1 cellular context compared by ENCODE assay signal in the genomic region with DNA sequence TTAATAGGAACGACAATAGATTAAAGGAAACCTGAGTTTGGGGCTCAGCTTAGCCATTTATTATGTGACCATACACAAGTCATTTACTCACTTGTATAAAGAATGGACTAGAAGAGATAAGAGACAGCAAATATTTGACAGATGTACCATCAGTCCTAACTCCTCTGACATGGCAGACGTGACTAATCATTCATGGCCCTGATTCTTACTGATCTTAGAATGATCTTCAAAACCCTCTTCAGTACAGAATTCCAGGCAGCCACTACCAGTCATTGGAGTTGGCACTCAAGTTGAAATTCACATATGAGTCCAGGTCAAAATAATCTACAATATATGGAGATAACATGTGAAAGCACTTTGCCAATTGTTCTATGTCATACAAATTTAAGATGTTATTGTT.
TF ChIP-seq lines count a peak whose summit lies in the region.

No MANE protein-coding gene starts in this region.

TF ChIP-seq in K562, 482 proteins besides CTCF, POLR2A, EP300 and RAD21:
- TF ChIP-seq CHAMP1 (IDR thresholded peaks at IDR 0.05), result no peak
- TF ChIP-seq PBX2 (CRISPR knock-in tag; IDR thresholded peaks at IDR 0.05; ENCODE audit: low read depth), result no peak
- TF ChIP-seq PBX2 (tag; conservative IDR thresholded peaks at IDR 0.05; ENCODE audit: low read depth), result peak; percentile 31; the same call in 1 of the 2 replicates
- no peak for TF ChIP-seq ZNF507 (tag; conservative IDR thresholded peaks at IDR 0.05)
- TF ChIP-seq BMI1 (IDR thresholded peaks at IDR 0.05; ENCODE audit: low read length), result no peak
- TF ChIP-seq CBFA2T3 (IDR thresholded peaks at IDR 0.05), result 0 out of 2 replicates have a peak, but pooled peaks have one; percentile 11
- TF ChIP-seq NCOA6 (IDR thresholded peaks at IDR 0.05), result no peak
- no peak for TF ChIP-seq TARDBP (IDR thresholded peaks at IDR 0.05)
- TF ChIP-seq AFF1 (IDR thresholded peaks at IDR 0.05; ENCODE audit: low read depth in 1 of 2, partially characterized antibody in 2 of 2), result no peak
- no peak for TF ChIP-seq NFYB (IDR thresholded peaks at IDR 0.05; ENCODE audit: extremely low read depth, insufficient read length)
- TF ChIP-seq ZNF124 (CRISPR knock-in tag; IDR thresholded peaks at IDR 0.05), result no peak
- TF ChIP-seq PKNOX1 (IDR thresholded peaks at IDR 0.05), result 0 out of 2 replicates have a peak, but pooled peaks have one; percentile 8
- TF ChIP-seq MTA3 (IDR thresholded peaks at IDR 0.05; ENCODE audit: borderline replicate concordance), result no peak
- TF ChIP-seq XRCC5 (IDR thresholded peaks at IDR 0.05; ENCODE audit: low read depth, low read length), result no peak
- TF ChIP-seq FOSL1 (tag; conservative IDR thresholded peaks at IDR 0.05), result peak; percentile 31; the same call in 1 of the 2 replicates
- TF ChIP-seq MEIS2 (IDR thresholded peaks at IDR 0.05; ENCODE audit: partially characterized antibody), result peak; percentile 69
